9 cellular contexts compared by ENCODE assay signal in genomic region chr2:219875036-219875435, GRCh38.
"Had no signal": no experiment of that assay in that cellular context is flagged by ENCODE, and none has a peak within 500 bp of the region (broad histone marks: within the 10 kb centered on the region; RNA-seq: fewer than 3 reads in every experiment).

No MANE protein-coding gene starts in this region.

- H3K36me3 ChIP-seq: HAP-1 had no signal

- DNase-seq: GM23248, GOT3, HFFc6, KBM-7 had no signal

- H3K27ac ChIP-seq: GM23248, HL-60 had no signal

- H3K4me1 Mint-ChIP-seq: IgD-negative memory B cell had no signal

- H3K9me3 Mint-ChIP-seq: HFFc6 had no signal

- H3K27ac Mint-ChIP-seq: HFFc6, IgD-negative memory B cell had no signal

- H3K36me3 Mint-ChIP-seq: IgD-negative memory B cell had no signal

- H3K9me3 ChIP-seq: HAP-1 had no signal

- H3K4me3 ChIP-seq: GM23248, HAP-1 had no signal

- H3K4me3 Mint-ChIP-seq: HFFc6, IgD-negative memory B cell had no signal

- H2AFZ ChIP-seq: GM23248 had no signal

- FAIRE-seq: H54, HepG2 had no signal

- H3K9ac ChIP-seq: GM23248 had no signal
